In genomic region chr5:82570-82969, GRCh38 we compare ENCODE assay signal across 26 cellular contexts. TPM values are rescaled to one million over a fixed set of nuclear protein-coding genes. Genes with fewer than 3 reads are reported as not detected.
DNase-seq lines count a peak whose midpoint lies in the region; ATAC-seq, FAIRE-seq and TF ChIP-seq lines count a peak whose summit lies in the region.
"Had no signal": no experiment of that assay in that cellular context is flagged by ENCODE, and none has a peak within 500 bp of the region (broad histone marks: within the 10 kb centered on the region; RNA-seq: fewer than 3 reads in every experiment).

No MANE protein-coding gene starts in this region.

- peak overlapping the region; percentile 8 for H3K9ac ChIP-seq in astrocyte (ENCODE audit: low read length)
- H3K9ac ChIP-seq in smooth muscle cell (ENCODE audit: low read depth): no peak overlapping the region

- H3K4me1 Mint-ChIP-seq in T-helper 2 cell treated with Interferon-gamma antibody and Interleukin-4, amounts not matched to agents 5 μg/mL and 100 μg/mL, for 36 hours (ENCODE audit: low read depth): no peaks in the 10 kb centered on the region
- peaks cover 24% of the 10 kb centered on the region for H3K4me1 Mint-ChIP-seq in astrocyte (ENCODE audit: low read depth, unreplicated experiment)

- H3F3A ChIP-seq in smooth muscle cell (ENCODE audit: low read depth): no peaks in the 10 kb centered on the region

- ATAC-seq in HG02970 (IDR thresholded peaks at IDR 0.05; ENCODE audit: low FRiP score, unreplicated experiment) (no peak), esophagus mucosa (no peak), HG02981 (IDR thresholded peaks at IDR 0.05; ENCODE audit: unreplicated experiment) (no peak)
- ATAC-seq: activated CD8-positive, alpha-beta T cell treated with anti-CD3 and anti-CD28 coated beads for 36 hours had no signal

- no peaks in the 10 kb centered on the region for H3K9me3 Mint-ChIP-seq in T-helper 2 cell treated with Interferon-gamma antibody and Interleukin-4, amounts not matched to agents 5 μg/mL and 100 μg/mL, for 36 hours
- H3K9me3 Mint-ChIP-seq in astrocyte (ENCODE audit: unreplicated experiment): no peaks in the 10 kb centered on the region
- H3K9me3 Mint-ChIP-seq: activated CD8-positive, alpha-beta T cell treated with anti-CD3 and anti-CD28 coated beads for 36 hours; CD4-positive, alpha-beta T cell had no signal

- H3K4me2 ChIP-seq in astrocyte (ENCODE audit: low read length) (peak overlapping the region; percentile 68), smooth muscle cell (peak overlapping the region; percentile 43)

- H3K27me3 Mint-ChIP-seq in T-helper 2 cell treated with Interferon-gamma antibody and Interleukin-4, amounts not matched to agents 5 μg/mL and 100 μg/mL, for 36 hours (ENCODE audit: low read depth): peaks cover 3% of the 10 kb centered on the region
- peaks cover 51% of the 10 kb centered on the region for H3K27me3 Mint-ChIP-seq in astrocyte (ENCODE audit: low read depth, unreplicated experiment)

- 46% methylated on average over 10 of the region's 10 CpGs for WGBS in smooth muscle cell (ENCODE audit: low lambda C conversion rate)

- FAIRE-seq in astrocyte (lab: Jason Lieb, UNC): no peak
- FAIRE-seq: bronchial epithelial cell, small intestine had no signal

- TF ChIP-seq CTCF in astrocyte (IDR thresholded peaks at IDR 0.05; ENCODE audit: insufficient read depth, low read depth, low read length) (no peak), smooth muscle cell (IDR thresholded peaks at IDR 0.05; ENCODE audit: borderline replicate concordance, insufficient read depth, poor library complexity, severe bottlenecking) (no peak)

- H3K79me2 ChIP-seq in astrocyte (ENCODE audit: insufficient read depth, low read length): no peaks in the 10 kb centered on the region
- H3K79me2 ChIP-seq in smooth muscle cell (ENCODE audit: low read depth): no peaks in the 10 kb centered on the region

- H3K4me3 ChIP-seq in astrocyte (ENCODE audit: insufficient read depth, low read depth, low read length) (no peak overlapping the region), smooth muscle cell (no peak overlapping the region)
- H3K4me3 ChIP-seq: lung, upper lobe of right lung had no signal

- H3K9me3 ChIP-seq in astrocyte (ENCODE audit: insufficient read depth, low read depth, low read length) (no peaks in the 10 kb centered on the region), smooth muscle cell (replicated peaks; ENCODE audit: low read depth) (no peaks in the 10 kb centered on the region)
- H3K9me3 ChIP-seq: upper lobe of right lung had no signal

- H3K36me3 Mint-ChIP-seq in T-helper 2 cell treated with Interferon-gamma antibody and Interleukin-4, amounts not matched to agents 5 μg/mL and 100 μg/mL, for 36 hours (ENCODE audit: low read depth): no peaks in the 10 kb centered on the region
- H3K36me3 Mint-ChIP-seq in astrocyte (ENCODE audit: low read depth, unreplicated experiment): peaks cover 2% of the 10 kb centered on the region

- DNase-seq in T-helper 2 cell treated with Interferon-gamma antibody and Interleukin-4, amounts not matched to agents 5 μg/mL and 100 μg/mL, for 36 hours (ENCODE audit: low spot score): no peak
- DNase-seq in T-helper 2 cell (no peak), astrocyte (ENCODE audit: low read depth) (no peak), left kidney (ENCODE audit: low read depth, low spot score) (peak; percentile 21), smooth muscle cell (lab: John Stamatoyannopoulos, UW; ENCODE audit: unreplicated experiment) (no peak)
- DNase-seq: activated CD4-positive, CD25-positive, alpha-beta regulatory T cell treated with anti-CD3 and anti-CD28 coated beads, Interleukin-2, amount 50 U/mL, for 72 hours; activated CD8-positive, alpha-beta T cell treated with anti-CD3 and anti-CD28 coated beads for 36 hours; activated gamma-delta T cell treated with Interleukin-2 at 50 U/mL for 16 hours; activated T-cell treated with anti-CD3 and anti-CD28 coated beads, Interleukin-2, amount 50 U/mL, for 1 hour; CD4-positive, alpha-beta T cell; cortex of kidney; HFFc6; Kasumi-1; NCI-H1694 treated with DMSO at 0.1 percent for 48 hours; NCI-H2227 treated with DMSO at 0.1 percent for 48 hours; Right ventricle myocardium superior; small intestine; stimulated activated CD4-positive, alpha-beta T cell treated with anti-CD3 and anti-CD28 coated beads, Interleukin-2, amount 100 ng/mL, for 24 hours; upper lobe of right lung had no signal

- peak overlapping the region; percentile 31 for H3K27ac Mint-ChIP-seq in T-helper 2 cell treated with Interferon-gamma antibody and Interleukin-4, amounts not matched to agents 5 μg/mL and 100 μg/mL, for 36 hours
- peak overlapping the region; percentile 0 for H3K27ac Mint-ChIP-seq in astrocyte (ENCODE audit: unreplicated experiment)
- H3K27ac Mint-ChIP-seq: activated CD8-positive, alpha-beta T cell treated with anti-CD3 and anti-CD28 coated beads for 36 hours; CD4-positive, alpha-beta T cell; HFFc6 had no signal

- peaks cover 7% of the 10 kb centered on the region for H3K27me3 ChIP-seq in astrocyte (ENCODE audit: insufficient read depth, low read length)
- H3K27me3 ChIP-seq in smooth muscle cell (ENCODE audit: low read depth): peaks cover 3% of the 10 kb centered on the region
- H3K27me3 ChIP-seq: upper lobe of right lung had no signal

- H3K36me3 ChIP-seq in astrocyte (ENCODE audit: insufficient read depth, low read length) (no peaks in the 10 kb centered on the region), smooth muscle cell (ENCODE audit: low read depth) (no peaks in the 10 kb centered on the region)
- H3K36me3 ChIP-seq: upper lobe of right lung had no signal

- H4K20me1 ChIP-seq in astrocyte (ENCODE audit: insufficient read depth, low read length) (no peaks in the 10 kb centered on the region), smooth muscle cell (ENCODE audit: low read depth) (no peaks in the 10 kb centered on the region)

- H3K27ac ChIP-seq in astrocyte (ENCODE audit: low read depth, low read length) (no peak overlapping the region), smooth muscle cell (ENCODE audit: low read depth) (no peak overlapping the region)
- H3K27ac ChIP-seq: 22Rv1, upper lobe of right lung had no signal

- H2AFZ ChIP-seq in astrocyte (ENCODE audit: low read depth, low read length) (no peak overlapping the region), smooth muscle cell (ENCODE audit: low read depth) (no peak overlapping the region)

- H3K4me3 Mint-ChIP-seq in T-helper 2 cell treated with Interferon-gamma antibody and Interleukin-4, amounts not matched to agents 5 μg/mL and 100 μg/mL, for 36 hours: no peak overlapping the region
- peak overlapping the region; percentile 11 for H3K4me3 Mint-ChIP-seq in astrocyte (ENCODE audit: unreplicated experiment)
- H3K4me3 Mint-ChIP-seq: activated CD8-positive, alpha-beta T cell treated with anti-CD3 and anti-CD28 coated beads for 36 hours; CD4-positive, alpha-beta T cell; HFFc6 had no signal

- peaks cover 30% of the 10 kb centered on the region for H3K4me1 ChIP-seq in astrocyte (ENCODE audit: insufficient read depth, low read length)
- peaks cover 30% of the 10 kb centered on the region for H3K4me1 ChIP-seq in smooth muscle cell (ENCODE audit: low read depth)
- H3K4me1 ChIP-seq: upper lobe of right lung had no signal

RNA-seq across cellular contexts. Expression of gene PLEKHG4B, which starts 9.4 kb away (rescaled TPM):
- total RNA-seq in astrocyte: 6.1 and 8.1 TPM in 2 replicates
- total RNA-seq in smooth muscle cell: 6.3 and 17.9 TPM in 2 replicates
- 12.1 and 15.8 TPM in 2 replicates for polyA plus RNA-seq in smooth muscle cell
- total RNA-seq in esophagus mucosa: 0.36 TPM
- total RNA-seq: activated CD8-positive, alpha-beta T cell treated with anti-CD3 and anti-CD28 coated beads for 36 hours; bronchial epithelial cell; HT-29; Right ventricle myocardium superior had no signal
